Comparison of ENCODE assay signal across 28 cellular contexts in the genomic region with DNA sequence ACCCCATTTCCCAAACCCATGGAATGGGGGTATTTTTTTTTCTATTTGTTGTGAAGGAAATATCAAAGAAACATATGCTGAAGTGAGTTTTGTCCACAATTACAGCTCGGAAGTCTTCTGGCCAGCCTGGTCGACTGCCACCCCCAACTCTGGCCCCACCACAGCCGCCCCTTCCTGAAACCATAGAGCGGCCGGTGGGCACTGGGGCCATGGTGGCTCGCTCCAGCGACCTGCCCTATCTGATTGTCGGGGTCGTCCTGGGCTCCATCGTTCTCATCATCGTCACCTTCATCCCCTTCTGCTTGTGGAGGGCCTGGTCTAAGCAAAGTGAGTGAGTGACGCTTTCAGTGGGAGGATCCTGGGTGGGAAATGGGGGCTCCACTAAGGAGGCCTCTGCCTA.
"Had no signal": no experiment of that assay in that cellular context is flagged by ENCODE, and none has a peak within 500 bp of the region (broad histone marks: within the 10 kb centered on the region; RNA-seq: fewer than 3 reads in every experiment).

No MANE protein-coding gene starts in this region.

- H3K4me3 ChIP-seq: ascending aorta, colonic mucosa, gastrocnemius medialis had no signal

- H3K27ac Mint-ChIP-seq: activated CD4-positive, alpha-beta memory T cell treated with anti-CD3 and anti-CD28 coated beads for 36 hours; activated CD4-positive, alpha-beta T cell treated with anti-CD3 and anti-CD28 coated beads for 36 hours; activated CD4-positive, alpha-beta T cell treated with anti-CD3 and anti-CD28 coated beads, Interleukin-2, amount 10 ng/mL, durations not matched to agents 24 days and 14 days; activated CD8-positive, alpha-beta memory T cell treated with anti-CD3 and anti-CD28 coated beads, Interleukin-2, amount 10 ng/mL, durations not matched to agents 7 days and 5 days; activated CD8-positive, alpha-beta T cell treated with anti-CD3 and anti-CD28 coated beads, Interleukin-2, amount 10 ng/mL, durations not matched to agents 7 days and 5 days; activated naive CD4-positive, alpha-beta T cell treated with anti-CD3 and anti-CD28 coated beads, Interleukin-2, amount 10 ng/mL, durations not matched to agents 7 days and 5 days; activated naive CD8-positive, alpha-beta T cell treated with anti-CD3 and anti-CD28 coated beads, Interleukin-2, amount 10 ng/mL, durations not matched to agents 7 days and 5 days; activated T-cell treated with anti-CD3 and anti-CD28 coated beads, Interleukin-2, amount 50 U/mL, for 24 hours; activated T-cell treated with anti-CD3 and anti-CD28 coated beads, Interleukin-2, amount 50 U/mL, for 72 hours; T-helper 17 cell; T-helper 2 cell treated with Interferon-gamma antibody and Interleukin-4, amounts not matched to agents 5 μg/mL and 100 μg/mL, for 36 hours had no signal

- H3K9me3 Mint-ChIP-seq: activated CD4-positive, alpha-beta memory T cell treated with anti-CD3 and anti-CD28 coated beads for 36 hours; activated CD4-positive, alpha-beta T cell treated with anti-CD3 and anti-CD28 coated beads, Interleukin-2, amount 10 ng/mL, durations not matched to agents 24 days and 14 days; activated naive CD4-positive, alpha-beta T cell treated with anti-CD3 and anti-CD28 coated beads, Interleukin-2, amount 10 ng/mL, durations not matched to agents 7 days and 5 days; activated naive CD4-positive, alpha-beta T cell treated with anti-CD3 and anti-CD28 coated beads, Interleukin-2, amount 50 U/mL, for 72 hours; activated naive CD8-positive, alpha-beta T cell treated with anti-CD3 and anti-CD28 coated beads, Interleukin-2, amount 10 ng/mL, durations not matched to agents 7 days and 5 days; activated T-cell treated with anti-CD3 and anti-CD28 coated beads, Interleukin-2, amount 50 U/mL, for 24 hours; activated T-cell treated with anti-CD3 and anti-CD28 coated beads, Interleukin-2, amount 50 U/mL, for 72 hours; T-helper 2 cell treated with Interferon-gamma antibody and Interleukin-4, amounts not matched to agents 5 μg/mL and 100 μg/mL, for 36 hours had no signal

- H3K27me3 ChIP-seq: ascending aorta, brain microvascular endothelial cell, colonic mucosa, foreskin keratinocyte, gastrocnemius medialis had no signal

- H3K4me1 Mint-ChIP-seq: activated CD8-positive, alpha-beta memory T cell treated with anti-CD3 and anti-CD28 coated beads, Interleukin-2, amount 10 ng/mL, durations not matched to agents 7 days and 5 days; activated naive CD4-positive, alpha-beta T cell treated with anti-CD3 and anti-CD28 coated beads, Interleukin-2, amount 10 ng/mL, durations not matched to agents 7 days and 5 days; activated naive CD8-positive, alpha-beta T cell treated with anti-CD3 and anti-CD28 coated beads, Interleukin-2, amount 10 ng/mL, durations not matched to agents 7 days and 5 days had no signal

- H3K36me3 ChIP-seq: brain microvascular endothelial cell, colonic mucosa, gastrocnemius medialis had no signal

- H3K36me3 Mint-ChIP-seq: activated CD4-positive, alpha-beta memory T cell treated with anti-CD3 and anti-CD28 coated beads for 36 hours; activated CD8-positive, alpha-beta memory T cell treated with anti-CD3 and anti-CD28 coated beads, Interleukin-2, amount 10 ng/mL, durations not matched to agents 7 days and 5 days; activated naive CD4-positive, alpha-beta T cell treated with anti-CD3 and anti-CD28 coated beads, Interleukin-2, amount 10 ng/mL, durations not matched to agents 7 days and 5 days; activated naive CD4-positive, alpha-beta T cell treated with anti-CD3 and anti-CD28 coated beads, Interleukin-2, amount 50 U/mL, for 72 hours; activated naive CD8-positive, alpha-beta T cell treated with anti-CD3 and anti-CD28 coated beads, Interleukin-2, amount 10 ng/mL, durations not matched to agents 7 days and 5 days had no signal

- H3K4me1 ChIP-seq: ascending aorta, colonic mucosa, gastrocnemius medialis had no signal

- H3K4me3 Mint-ChIP-seq: activated CD4-positive, alpha-beta memory T cell treated with anti-CD3 and anti-CD28 coated beads for 36 hours; activated CD4-positive, alpha-beta T cell treated with anti-CD3 and anti-CD28 coated beads for 36 hours; activated CD4-positive, alpha-beta T cell treated with anti-CD3 and anti-CD28 coated beads, Interleukin-2, amount 10 ng/mL, durations not matched to agents 24 days and 14 days; activated CD8-positive, alpha-beta memory T cell treated with anti-CD3 and anti-CD28 coated beads, Interleukin-2, amount 10 ng/mL, durations not matched to agents 7 days and 5 days; activated CD8-positive, alpha-beta T cell treated with anti-CD3 and anti-CD28 coated beads, Interleukin-2, amount 10 ng/mL, durations not matched to agents 7 days and 5 days; activated naive CD4-positive, alpha-beta T cell treated with anti-CD3 and anti-CD28 coated beads, Interleukin-2, amount 10 ng/mL, durations not matched to agents 7 days and 5 days; activated naive CD8-positive, alpha-beta T cell treated with anti-CD3 and anti-CD28 coated beads, Interleukin-2, amount 10 ng/mL, durations not matched to agents 7 days and 5 days; activated T-cell treated with anti-CD3 and anti-CD28 coated beads, Interleukin-2, amount 50 U/mL, for 24 hours; activated T-cell treated with anti-CD3 and anti-CD28 coated beads, Interleukin-2, amount 50 U/mL, for 72 hours; T-helper 17 cell; T-helper 2 cell treated with Interferon-gamma antibody and Interleukin-4, amounts not matched to agents 5 μg/mL and 100 μg/mL, for 36 hours had no signal

- H3K9me3 ChIP-seq: ascending aorta, colonic mucosa, gastrocnemius medialis had no signal

- H3K27ac ChIP-seq: ascending aorta, brain microvascular endothelial cell, colonic mucosa, foreskin keratinocyte, gastrocnemius medialis had no signal

- H3K27me3 Mint-ChIP-seq: activated CD4-positive, alpha-beta memory T cell treated with anti-CD3 and anti-CD28 coated beads for 36 hours; activated CD4-positive, alpha-beta T cell treated with anti-CD3 and anti-CD28 coated beads for 36 hours; activated CD4-positive, alpha-beta T cell treated with anti-CD3 and anti-CD28 coated beads, Interleukin-2, amount 10 ng/mL, durations not matched to agents 24 days and 14 days; activated CD8-positive, alpha-beta memory T cell treated with anti-CD3 and anti-CD28 coated beads, Interleukin-2, amount 10 ng/mL, durations not matched to agents 7 days and 5 days; activated T-cell treated with anti-CD3 and anti-CD28 coated beads, Interleukin-2, amount 50 U/mL, for 24 hours had no signal

- DNase-seq: activated CD4-positive, alpha-beta memory T cell treated with anti-CD3 and anti-CD28 coated beads for 36 hours; activated CD4-positive, alpha-beta T cell treated with anti-CD3 and anti-CD28 coated beads for 36 hours; activated CD4-positive, alpha-beta T cell treated with anti-CD3 and anti-CD28 coated beads, Interleukin-2, amount 10 ng/mL, durations not matched to agents 24 days and 14 days; activated CD4-positive, CD25-positive, alpha-beta regulatory T cell; activated CD4-positive, CD25-positive, alpha-beta regulatory T cell treated with anti-CD3 and anti-CD28 coated beads, Interleukin-2, amount 50 U/mL, for 72 hours; activated CD8-positive, alpha-beta memory T cell treated with anti-CD3 and anti-CD28 coated beads, Interleukin-2, amount 10 ng/mL, durations not matched to agents 7 days and 5 days; activated CD8-positive, alpha-beta memory T cell treated with anti-CD3 and anti-CD28 coated beads, Interleukin-2, amount 50 U/mL, for 4 hours; activated CD8-positive, alpha-beta T cell treated with anti-CD3 and anti-CD28 coated beads, Interleukin-2, amount 10 ng/mL, durations not matched to agents 7 days and 5 days; activated gamma-delta T cell; activated naive CD4-positive, alpha-beta T cell; activated naive CD4-positive, alpha-beta T cell treated with anti-CD3 and anti-CD28 coated beads, Interleukin-2, amount 10 ng/mL, durations not matched to agents 7 days and 5 days; activated naive CD8-positive, alpha-beta T cell treated with anti-CD3 and anti-CD28 coated beads, Interleukin-2, amount 10 ng/mL, durations not matched to agents 7 days and 5 days; activated T-cell treated with anti-CD3 and anti-CD28 coated beads, Interleukin-2, amount 50 U/mL, for 24 hours; activated T-cell treated with anti-CD3 and anti-CD28 coated beads, Interleukin-2, amount 50 U/mL, for 72 hours; brain microvascular endothelial cell; central memory CD4-positive, alpha-beta T cell; cerebellar nuclear complex; colonic mucosa; effector CD8-positive, alpha-beta T cell; foreskin keratinocyte; gastrocnemius medialis; glutamatergic neuron; T-helper 1 cell; T-helper 17 cell; T1000 had no signal
